24 cellular contexts compared by ENCODE assay signal in the genomic region with DNA sequence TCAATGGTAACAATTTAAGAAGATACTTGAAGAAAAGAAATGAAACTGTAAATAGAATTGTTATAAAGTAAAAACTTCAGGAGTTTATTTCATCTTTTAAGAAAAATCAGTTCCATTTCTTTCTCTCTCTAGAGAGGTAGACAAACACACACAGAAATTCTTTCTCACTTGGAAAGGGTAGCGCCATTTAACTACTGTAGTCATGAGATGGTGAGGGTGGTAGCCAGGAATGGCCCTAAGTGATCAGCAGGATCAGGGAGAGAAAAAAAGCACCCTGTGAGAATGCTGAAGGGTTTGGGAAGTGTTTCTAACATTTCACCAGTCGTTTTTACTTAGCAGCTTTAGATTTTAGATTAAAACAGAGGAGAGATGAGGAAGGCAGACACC.
DNase-seq lines count a peak whose midpoint lies in the region; ATAC-seq, FAIRE-seq and TF ChIP-seq lines count a peak whose summit lies in the region.
"Had no signal": no experiment of that assay in that cellular context is flagged by ENCODE, and none has a peak within 500 bp of the region (broad histone marks: within the 10 kb centered on the region; RNA-seq: fewer than 3 reads in every experiment).

No MANE protein-coding gene starts in this region.

- WGBS in K562 (ENCODE audit: insufficient coverage, low coverage, missing lambda C conversion rate) = 20% methylated on average over 2 of the region's 2 CpGs
- 64% methylated on average over 2 of the region's 2 CpGs for WGBS in suprapubic skin
- WGBS in upper lobe of left lung, 2 donors = 65% methylated on average over 2 of the region's 2 CpGs

- POLR2A ChIA-PET in K562 (lab: Yijun Ruan, JAX) = interaction anchor here (0.6 to 1.2 kb wide), 2 partner anchors 77 to 509 kb away, joined by 3 read pairs; no protein-coding TSS in a partner anchor
- POLR2A ChIA-PET in naive thymus-derived CD4-positive, alpha-beta T cell (lab: Charles Lee) = no interaction called here

- no peaks in the 10 kb centered on the region for H3K9me1 ChIP-seq in K562 (ENCODE audit: control insufficient read depth, insufficient read depth, low read length)

- no peak for DNase-seq in activated naive CD8-positive, alpha-beta T cell treated with anti-CD3 and anti-CD28 coated beads for 36 hours
- DNase-seq in activated naive CD8-positive, alpha-beta T cell treated with anti-CD3 and anti-CD28 coated beads, Interleukin-2, amount 50 U/mL, for 24 hours = no peak
- DNase-seq in K562 (ENCODE audit: extremely low read depth in 1 of 4, low spot score in 3 of 4) (no peak), neural progenitor cell (ENCODE audit: low spot score) (no peak), suprapubic skin (ENCODE audit: low spot score in 2 of 2) (no peak), upper lobe of left lung (no peak), NCI-H526 treated with DMSO at 0.1 percent for 48 hours (lab: John Stamatoyannopoulos, UW) (no peak)
- DNase-seq in naive thymus-derived CD4-positive, alpha-beta T cell = no peak
- DNase-seq: 8988T; activated CD4-positive, alpha-beta memory T cell treated with anti-CD3 and anti-CD28 coated beads for 36 hours; activated naive CD4-positive, alpha-beta T cell treated with anti-CD3 and anti-CD28 coated beads, Interleukin-2, amount 10 ng/mL, durations not matched to agents 7 days and 5 days; activated T-cell treated with anti-CD3 and anti-CD28 coated beads for 4 hours; GOT3; hypothalamus; Kasumi-1; kidney; NCI-H1092 treated with DMSO at 0.1 percent for 48 hours; NCI-H2081; NCI-H446; stimulated activated CD4-positive, alpha-beta T cell treated with anti-CD3 and anti-CD28 coated beads, Interleukin-1b, Interleukin-23, amount 100 ng/mL, for 48 hours; stimulated activated naive CD8-positive, alpha-beta T cell treated with anti-CD3 and anti-CD28 coated beads, Interleukin-15, Interleukin-2, amounts not matched to agents 100 U/mL and 50 U/mL, for 24 hours; T-cell; trophoblast cell had no signal

- no peak overlapping the region for H3K27ac ChIP-seq in K562 (ENCODE audit: extremely low read depth, low read depth, low read length)
- no peak overlapping the region for H3K27ac ChIP-seq in neural progenitor cell
- H3K27ac ChIP-seq in suprapubic skin = peak overlapping the region; percentile 78
- H3K27ac ChIP-seq in naive thymus-derived CD4-positive, alpha-beta T cell (ENCODE audit: low read depth, low read length) = no peak overlapping the region
- H3K27ac ChIP-seq in upper lobe of left lung = no peak overlapping the region

- no peaks in the 10 kb centered on the region for H3K36me3 ChIP-seq in K562 (ENCODE audit: control insufficient read depth, insufficient read depth, low read length)
- H3K36me3 ChIP-seq in neural progenitor cell = no peaks in the 10 kb centered on the region
- H3K36me3 ChIP-seq in suprapubic skin = no peaks in the 10 kb centered on the region
- H3K36me3 ChIP-seq in naive thymus-derived CD4-positive, alpha-beta T cell (ENCODE audit: control insufficient read depth in 2 of 3, insufficient read depth in 3 of 3, low read length in 3 of 3) = no peaks in the 10 kb centered on the region
- no peaks in the 10 kb centered on the region for H3K36me3 ChIP-seq in upper lobe of left lung

- ATAC-seq in activated naive CD8-positive, alpha-beta T cell treated with anti-CD3 and anti-CD28 coated beads, Interleukin-2, amount 50 U/mL, for 24 hours = no peak
- ATAC-seq in K562 (no peak), upper lobe of left lung (ENCODE audit: low FRiP score in 2 of 2) (no peak)
- no peak for ATAC-seq in naive thymus-derived CD4-positive, alpha-beta T cell
- ATAC-seq: stimulated activated naive CD8-positive, alpha-beta T cell treated with anti-CD3 and anti-CD28 coated beads, Interleukin-15, Interleukin-2, amounts not matched to agents 100 U/mL and 50 U/mL, for 24 hours; T-cell had no signal

- H3K9ac ChIP-seq in K562 (ENCODE audit: insufficient read depth in 1 of 2, low read depth in 2 of 2, low read length in 2 of 2) = no peak overlapping the region
- no peak overlapping the region for H3K9ac ChIP-seq in neural progenitor cell

- H3K27me3 ChIP-seq in K562 (ENCODE audit: control insufficient read depth in 2 of 2, insufficient read depth in 2 of 2, low read length in 2 of 2) = no peaks in the 10 kb centered on the region; a peak in 1 of 5 replicates
- H3K27me3 ChIP-seq in neural progenitor cell = no peaks in the 10 kb centered on the region
- H3K27me3 ChIP-seq in suprapubic skin = no peaks in the 10 kb centered on the region
- H3K27me3 ChIP-seq in naive thymus-derived CD4-positive, alpha-beta T cell (ENCODE audit: control insufficient read depth in 2 of 2, insufficient read depth in 2 of 2, low read length in 2 of 2) = no peaks in the 10 kb centered on the region
- no peaks in the 10 kb centered on the region for H3K27me3 ChIP-seq in upper lobe of left lung

- TF ChIP-seq POLR2A in K562 (conservative IDR thresholded peaks at IDR 0.05) (no peak), suprapubic skin (IDR thresholded peaks at IDR 0.05) (no peak), upper lobe of left lung (IDR thresholded peaks at IDR 0.05) (no peak)

- H3K27me3 Mint-ChIP-seq in activated naive CD8-positive, alpha-beta T cell treated with anti-CD3 and anti-CD28 coated beads for 36 hours = no peaks in the 10 kb centered on the region
- peaks cover 4% of the 10 kb centered on the region for H3K27me3 Mint-ChIP-seq in activated naive CD8-positive, alpha-beta T cell treated with anti-CD3 and anti-CD28 coated beads, Interleukin-2, amount 50 U/mL, for 24 hours
- H3K27me3 Mint-ChIP-seq in neural progenitor cell (ENCODE audit: insufficient read depth, low read depth) = peaks cover 7% of the 10 kb centered on the region
- H3K27me3 Mint-ChIP-seq in naive thymus-derived CD4-positive, alpha-beta T cell = peaks cover 0 to 2% (median 0%) of the 10 kb centered on the region in 5 donors
- H3K27me3 Mint-ChIP-seq: activated CD4-positive, alpha-beta memory T cell treated with anti-CD3 and anti-CD28 coated beads for 36 hours had no signal

- H3K4me1 ChIP-seq in K562 (replicated peaks in 1 of 2; ENCODE audit: control insufficient read depth in 2 of 2, insufficient read depth in 2 of 2, low read length in 2 of 2) (peaks cover 0 to 12% of the 10 kb centered on the region in 2 experiments; a peak in 3 of 5 replicates), neural progenitor cell (peaks cover 5% of the 10 kb centered on the region), suprapubic skin (peaks cover 26% of the 10 kb centered on the region), upper lobe of left lung (peaks cover 0 to 14% (median 2%) of the 10 kb centered on the region in 4 donors)
- no peaks in the 10 kb centered on the region for H3K4me1 ChIP-seq in naive thymus-derived CD4-positive, alpha-beta T cell (ENCODE audit: control insufficient read depth in 2 of 2, insufficient read depth in 2 of 2, low read length in 2 of 2)

- H3K9me3 Mint-ChIP-seq in activated naive CD8-positive, alpha-beta T cell treated with anti-CD3 and anti-CD28 coated beads for 36 hours = peaks cover 6% of the 10 kb centered on the region
- peaks cover 20% of the 10 kb centered on the region for H3K9me3 Mint-ChIP-seq in activated naive CD8-positive, alpha-beta T cell treated with anti-CD3 and anti-CD28 coated beads, Interleukin-2, amount 50 U/mL, for 24 hours
- peaks cover 4% of the 10 kb centered on the region for H3K9me3 Mint-ChIP-seq in neural progenitor cell
- peaks cover 0 to 18% (median 6%) of the 10 kb centered on the region in 11 donors for H3K9me3 Mint-ChIP-seq in naive thymus-derived CD4-positive, alpha-beta T cell

- H3K79me2 ChIP-seq in K562 (ENCODE audit: control insufficient read depth, insufficient read depth, low read length) = no peaks in the 10 kb centered on the region
- H3K79me2 ChIP-seq in neural progenitor cell (ENCODE audit: low read depth) = no peaks in the 10 kb centered on the region

- H2AFZ ChIP-seq in K562 (ENCODE audit: low read depth, low read length) (peak overlapping the region; percentile 14; the same call in 1 of the 2 replicates), neural progenitor cell (replicated peaks) (peak overlapping the region; percentile 50)

- H3K4me2 ChIP-seq in K562 (ENCODE audit: insufficient read depth, low read length) = no peak overlapping the region
- H3K4me2 ChIP-seq in neural progenitor cell = no peak overlapping the region

- no peak overlapping the region for H3K4me3 Mint-ChIP-seq in activated naive CD8-positive, alpha-beta T cell treated with anti-CD3 and anti-CD28 coated beads for 36 hours
- H3K4me3 Mint-ChIP-seq in activated naive CD8-positive, alpha-beta T cell treated with anti-CD3 and anti-CD28 coated beads, Interleukin-2, amount 50 U/mL, for 24 hours = no peak overlapping the region
- no peak overlapping the region for H3K4me3 Mint-ChIP-seq in neural progenitor cell
- no peak overlapping the region for H3K4me3 Mint-ChIP-seq in naive thymus-derived CD4-positive, alpha-beta T cell
- H3K4me3 Mint-ChIP-seq: activated CD4-positive, alpha-beta memory T cell treated with anti-CD3 and anti-CD28 coated beads for 36 hours; activated naive CD4-positive, alpha-beta T cell treated with anti-CD3 and anti-CD28 coated beads, Interleukin-2, amount 10 ng/mL, durations not matched to agents 7 days and 5 days; memory B cell; T-cell had no signal

- H4K20me1 ChIP-seq in K562 (replicated peaks; ENCODE audit: control insufficient read depth, insufficient read depth, low read length) (no peaks in the 10 kb centered on the region), neural progenitor cell (ENCODE audit: low read depth) (no peaks in the 10 kb centered on the region)

- H3K4me1 Mint-ChIP-seq in activated naive CD8-positive, alpha-beta T cell treated with anti-CD3 and anti-CD28 coated beads for 36 hours = peaks cover 8% of the 10 kb centered on the region
- peaks cover 35% of the 10 kb centered on the region for H3K4me1 Mint-ChIP-seq in activated naive CD8-positive, alpha-beta T cell treated with anti-CD3 and anti-CD28 coated beads, Interleukin-2, amount 50 U/mL, for 24 hours
- H3K4me1 Mint-ChIP-seq in neural progenitor cell = peaks cover 6% of the 10 kb centered on the region
- H3K4me1 Mint-ChIP-seq in naive thymus-derived CD4-positive, alpha-beta T cell = no peaks in the 10 kb centered on the region
- H3K4me1 Mint-ChIP-seq: activated naive CD4-positive, alpha-beta T cell treated with anti-CD3 and anti-CD28 coated beads, Interleukin-2, amount 10 ng/mL, durations not matched to agents 7 days and 5 days; memory B cell; T-cell had no signal

- peaks cover 6% of the 10 kb centered on the region for H3K36me3 Mint-ChIP-seq in activated naive CD8-positive, alpha-beta T cell treated with anti-CD3 and anti-CD28 coated beads for 36 hours
- peaks cover 4% of the 10 kb centered on the region for H3K36me3 Mint-ChIP-seq in activated naive CD8-positive, alpha-beta T cell treated with anti-CD3 and anti-CD28 coated beads, Interleukin-2, amount 50 U/mL, for 24 hours (ENCODE audit: low read depth)
- no peaks in the 10 kb centered on the region for H3K36me3 Mint-ChIP-seq in neural progenitor cell
- H3K36me3 Mint-ChIP-seq in naive thymus-derived CD4-positive, alpha-beta T cell = peaks cover 0 to 7% (median 4%) of the 10 kb centered on the region in 5 donors
- H3K36me3 Mint-ChIP-seq: activated naive CD4-positive, alpha-beta T cell treated with anti-CD3 and anti-CD28 coated beads, Interleukin-2, amount 10 ng/mL, durations not matched to agents 7 days and 5 days; T-cell had no signal

- peak overlapping the region; percentile 28 for H3K27ac Mint-ChIP-seq in activated naive CD8-positive, alpha-beta T cell treated with anti-CD3 and anti-CD28 coated beads for 36 hours
- H3K27ac Mint-ChIP-seq in activated naive CD8-positive, alpha-beta T cell treated with anti-CD3 and anti-CD28 coated beads, Interleukin-2, amount 50 U/mL, for 24 hours = no peak overlapping the region
- H3K27ac Mint-ChIP-seq in neural progenitor cell = no peak overlapping the region
- H3K27ac Mint-ChIP-seq in naive thymus-derived CD4-positive, alpha-beta T cell = no peak overlapping the region
- H3K27ac Mint-ChIP-seq: activated CD4-positive, alpha-beta memory T cell treated with anti-CD3 and anti-CD28 coated beads for 36 hours; activated naive CD4-positive, alpha-beta T cell treated with anti-CD3 and anti-CD28 coated beads, Interleukin-2, amount 10 ng/mL, durations not matched to agents 7 days and 5 days; memory B cell; T-cell had no signal

- no peaks in the 10 kb centered on the region for H3F3A ChIP-seq in neural progenitor cell (ENCODE audit: low read depth)

- H3K4me3 ChIP-seq in K562 (no peak overlapping the region), neural progenitor cell (no peak overlapping the region), suprapubic skin (no peak overlapping the region), upper lobe of left lung (no peak overlapping the region)
- H3K4me3 ChIP-seq in naive thymus-derived CD4-positive, alpha-beta T cell (ENCODE audit: low read length) = no peak overlapping the region

- no peak for TF ChIP-seq RAD21 in K562 (CRISPR knock-in tag; conservative IDR thresholded peaks at IDR 0.05 in 1 of 2, IDR thresholded peaks at IDR 0.05 in 1 of 2)

- BruUV-seq in K562 (replicated peaks; lab: Mats Ljungman, UMichigan) = no TSS peak

- H3K9me3 ChIP-seq in K562 (replicated peaks; ENCODE audit: control insufficient read depth, insufficient read depth, low read depth, low read length) (0 out of 2 replicates have a peak, but pooled peaks cover 2% of the 10 kb centered on the region), neural progenitor cell (ENCODE audit: low read depth) (no peaks in the 10 kb centered on the region), suprapubic skin (no peaks in the 10 kb centered on the region), upper lobe of left lung (no peaks in the 10 kb centered on the region)
- H3K9me3 ChIP-seq in naive thymus-derived CD4-positive, alpha-beta T cell (ENCODE audit: control insufficient read depth in 2 of 3, low read length in 3 of 3) = peaks cover 0 to 7% (median 0%) of the 10 kb centered on the region in 3 experiments

- TF ChIP-seq CTCF in K562 (IDR thresholded peaks at IDR 0.05 in 2 of 3, conservative IDR thresholded peaks at IDR 0.05 in 1 of 3; ENCODE audit: insufficient read depth in 2 of 3, low read depth in 1 of 3, low read length in 3 of 3) (no peak), neural progenitor cell (IDR thresholded peaks at IDR 0.05) (no peak), suprapubic skin (IDR thresholded peaks at IDR 0.05) (no peak), upper lobe of left lung (IDR thresholded peaks at IDR 0.05) (no peak)

- TF ChIP-seq EP300 in K562 (IDR thresholded peaks at IDR 0.05; ENCODE audit: low read length) = no peak
- TF ChIP-seq EP300 in suprapubic skin (IDR thresholded peaks at IDR 0.05) = no peak
- no peak for TF ChIP-seq EP300 in upper lobe of left lung (IDR thresholded peaks at IDR 0.05)

- in situ Hi-C loops in K562 (cut with MboI) = no loop called here

- intact Hi-C loops in K562 (cut with micrococcal nuclease) = no loop called here
- intact Hi-C loops in naive thymus-derived CD4-positive, alpha-beta T cell (cut with micrococcal nuclease) = no loop called here

- CTCF ChIA-PET in K562 (lab: Yijun Ruan, JAX; ENCODE audit: low intra/inter-chr PET ratio) = no interaction called here
- CTCF ChIA-PET in naive thymus-derived CD4-positive, alpha-beta T cell (lab: Charles Lee) = no interaction called here

- no peak for FAIRE-seq in K562 (lab: Jason Lieb, UNC)
- FAIRE-seq: kidney had no signal
